1 cellular context compared by ENCODE assay signal in the genomic region with DNA sequence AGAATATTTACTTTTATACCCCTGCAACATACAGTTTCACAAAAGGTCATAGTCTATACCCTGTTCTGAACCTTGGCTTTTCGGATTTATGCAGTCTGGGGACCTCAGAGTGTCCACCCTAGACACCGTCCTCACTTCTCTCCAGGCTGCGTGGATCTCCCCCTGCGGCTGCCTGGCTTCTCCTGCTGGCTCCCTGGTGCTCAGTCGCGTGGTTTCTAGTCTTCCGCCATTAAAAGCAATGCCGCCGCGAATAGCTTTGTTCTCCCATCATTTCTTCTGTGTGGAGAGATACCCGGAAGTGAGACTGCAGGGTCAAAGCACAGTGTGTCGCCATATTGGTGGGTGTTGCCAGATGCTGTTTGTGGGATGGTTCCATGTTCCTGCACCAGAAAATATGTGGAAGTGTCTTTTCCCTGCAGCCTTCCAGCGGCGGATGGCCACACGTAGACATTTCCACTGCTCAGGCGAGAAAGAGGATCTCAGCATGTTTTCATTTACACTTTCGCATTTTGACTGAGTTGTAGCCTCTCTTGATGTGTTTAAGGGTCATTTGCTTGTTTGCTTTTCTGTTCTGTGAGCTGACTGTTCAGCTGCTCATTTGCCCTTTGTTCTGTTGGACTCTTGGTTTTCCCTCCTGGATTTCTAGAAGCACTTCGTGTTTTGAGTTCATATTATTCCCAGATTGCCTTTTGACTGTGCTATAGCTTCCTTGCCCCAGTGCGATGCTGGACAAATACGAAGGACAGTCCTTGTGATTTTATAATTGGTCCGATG.
A peak's percentile ranks its signal among the peaks of the same experiment; 100 is the strongest.
TF ChIP-seq lines count a peak whose summit lies in the region.

No MANE protein-coding gene starts in this region.

TF ChIP-seq in HepG2, 621 proteins besides CTCF, POLR2A, EP300 and RAD21 (continues in another document):
- peak; percentile 53; the same call in 1 of the 2 replicates for TF ChIP-seq PHF20 (CRISPR knock-in tag; IDR thresholded peaks at IDR 0.05)
- TF ChIP-seq NR2F2 (IDR thresholded peaks at IDR 0.05; ENCODE audit: borderline replicate concordance, low read depth), result peak; percentile 36; the same call in 1 of the 2 replicates
- TF ChIP-seq ZNF550 (CRISPR knock-in tag; IDR thresholded peaks at IDR 0.05; ENCODE audit: borderline replicate concordance), result 0 out of 2 replicates have a peak, but pooled peaks have one; percentile 76
- TF ChIP-seq, protein P1, sequence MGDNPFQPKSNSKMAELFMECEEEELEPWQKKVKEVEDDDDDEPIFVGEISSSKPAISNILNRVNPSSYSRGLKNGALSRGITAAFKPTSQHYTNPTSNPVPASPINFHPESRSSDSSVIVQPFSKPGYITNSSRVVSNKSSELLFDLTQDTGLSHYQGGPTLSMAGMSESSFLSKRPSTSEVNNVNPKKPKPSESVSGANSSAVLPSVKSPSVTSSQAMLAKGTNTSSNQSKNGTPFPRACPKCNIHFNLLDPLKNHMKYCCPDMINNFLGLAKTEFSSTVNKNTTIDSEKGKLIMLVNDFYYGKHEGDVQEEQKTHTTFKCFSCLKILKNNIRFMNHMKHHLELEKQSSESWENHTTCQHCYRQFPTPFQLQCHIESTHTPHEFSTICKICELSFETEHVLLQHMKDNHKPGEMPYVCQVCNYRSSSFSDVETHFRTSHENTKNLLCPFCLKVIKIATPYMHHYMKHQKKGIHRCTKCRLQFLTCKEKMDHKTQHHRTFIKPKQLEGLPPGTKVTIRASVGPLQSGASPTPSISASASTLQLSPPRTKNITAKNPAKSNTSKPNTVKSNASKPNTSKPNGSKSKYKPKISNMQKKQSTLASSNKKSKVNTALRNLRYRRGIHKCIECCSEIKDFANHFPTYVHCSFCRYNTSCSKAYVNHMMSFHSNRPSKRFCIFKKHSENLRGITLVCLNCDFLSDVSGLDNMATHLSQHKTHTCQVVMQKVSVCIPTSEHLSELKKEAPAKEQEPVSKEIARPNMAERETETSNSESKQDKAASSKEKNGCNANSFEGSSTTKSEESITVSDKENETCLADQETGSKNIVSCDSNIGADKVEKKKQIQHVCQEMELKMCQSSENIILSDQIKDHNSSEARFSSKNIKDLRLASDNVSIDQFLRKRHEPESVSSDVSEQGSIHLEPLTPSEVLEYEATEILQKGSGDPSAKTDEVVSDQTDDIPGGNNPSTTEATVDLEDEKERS (CRISPR knock-in tag; IDR thresholded peaks at IDR 0.05), result peak; percentile 72; the same call in 1 of the 2 replicates
- TF ChIP-seq MAFK (conservative IDR thresholded peaks at IDR 0.05 in 1 of 2, IDR thresholded peaks at IDR 0.05 in 1 of 2; ENCODE audit: low read length in 2 of 2), result 0 out of 4 replicates have a peak, but pooled peaks of 1 of the 2 experiments have one; percentile 1
- 0 out of 2 replicates have a peak, but pooled peaks have one; percentile 61 for TF ChIP-seq NAIF1 (CRISPR knock-in tag; IDR thresholded peaks at IDR 0.05; ENCODE audit: borderline replicate concordance)
- peak; percentile 50; the same call in 1 of the 2 replicates for TF ChIP-seq IRF2 (CRISPR knock-in tag; IDR thresholded peaks at IDR 0.05)
- TF ChIP-seq, protein P2, sequence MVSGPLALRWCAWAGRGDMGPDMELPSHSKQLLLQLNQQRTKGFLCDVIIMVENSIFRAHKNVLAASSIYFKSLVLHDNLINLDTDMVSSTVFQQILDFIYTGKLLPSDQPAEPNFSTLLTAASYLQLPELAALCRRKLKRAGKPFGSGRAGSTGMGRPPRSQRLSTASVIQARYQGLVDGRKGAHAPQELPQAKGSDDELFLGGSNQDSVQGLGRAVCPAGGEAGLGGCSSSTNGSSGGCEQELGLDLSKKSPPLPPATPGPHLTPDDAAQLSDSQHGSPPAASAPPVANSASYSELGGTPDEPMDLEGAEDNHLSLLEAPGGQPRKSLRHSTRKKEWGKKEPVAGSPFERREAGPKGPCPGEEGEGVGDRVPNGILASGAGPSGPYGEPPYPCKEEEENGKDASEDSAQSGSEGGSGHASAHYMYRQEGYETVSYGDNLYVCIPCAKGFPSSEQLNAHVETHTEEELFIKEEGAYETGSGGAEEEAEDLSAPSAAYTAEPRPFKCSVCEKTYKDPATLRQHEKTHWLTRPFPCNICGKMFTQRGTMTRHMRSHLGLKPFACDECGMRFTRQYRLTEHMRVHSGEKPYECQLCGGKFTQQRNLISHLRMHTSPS (CRISPR knock-in tag; IDR thresholded peaks at IDR 0.05; ENCODE audit: low read depth), result 0 out of 2 replicates have a peak, but pooled peaks have one; percentile 26
- no peak for TF ChIP-seq KDM1A (CRISPR knock-in tag; IDR thresholded peaks at IDR 0.05)
- TF ChIP-seq POGZ (CRISPR knock-in tag; IDR thresholded peaks at IDR 0.05), result peak; percentile 88
- TF ChIP-seq, protein P3, sequence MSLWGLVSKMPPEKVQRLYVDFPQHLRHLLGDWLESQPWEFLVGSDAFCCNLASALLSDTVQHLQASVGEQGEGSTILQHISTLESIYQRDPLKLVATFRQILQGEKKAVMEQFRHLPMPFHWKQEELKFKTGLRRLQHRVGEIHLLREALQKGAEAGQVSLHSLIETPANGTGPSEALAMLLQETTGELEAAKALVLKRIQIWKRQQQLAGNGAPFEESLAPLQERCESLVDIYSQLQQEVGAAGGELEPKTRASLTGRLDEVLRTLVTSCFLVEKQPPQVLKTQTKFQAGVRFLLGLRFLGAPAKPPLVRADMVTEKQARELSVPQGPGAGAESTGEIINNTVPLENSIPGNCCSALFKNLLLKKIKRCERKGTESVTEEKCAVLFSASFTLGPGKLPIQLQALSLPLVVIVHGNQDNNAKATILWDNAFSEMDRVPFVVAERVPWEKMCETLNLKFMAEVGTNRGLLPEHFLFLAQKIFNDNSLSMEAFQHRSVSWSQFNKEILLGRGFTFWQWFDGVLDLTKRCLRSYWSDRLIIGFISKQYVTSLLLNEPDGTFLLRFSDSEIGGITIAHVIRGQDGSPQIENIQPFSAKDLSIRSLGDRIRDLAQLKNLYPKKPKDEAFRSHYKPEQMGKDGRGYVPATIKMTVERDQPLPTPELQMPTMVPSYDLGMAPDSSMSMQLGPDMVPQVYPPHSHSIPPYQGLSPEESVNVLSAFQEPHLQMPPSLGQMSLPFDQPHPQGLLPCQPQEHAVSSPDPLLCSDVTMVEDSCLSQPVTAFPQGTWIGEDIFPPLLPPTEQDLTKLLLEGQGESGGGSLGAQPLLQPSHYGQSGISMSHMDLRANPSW (CRISPR knock-in tag; IDR thresholded peaks at IDR 0.05; ENCODE audit: borderline replicate concordance), result 0 out of 2 replicates have a peak, but pooled peaks have one; percentile 30
- peak; percentile 15; the same call in 1 of the 2 replicates for TF ChIP-seq KDM5A (IDR thresholded peaks at IDR 0.05; ENCODE audit: borderline replicate concordance, low read length)
- TF ChIP-seq, protein P4, sequence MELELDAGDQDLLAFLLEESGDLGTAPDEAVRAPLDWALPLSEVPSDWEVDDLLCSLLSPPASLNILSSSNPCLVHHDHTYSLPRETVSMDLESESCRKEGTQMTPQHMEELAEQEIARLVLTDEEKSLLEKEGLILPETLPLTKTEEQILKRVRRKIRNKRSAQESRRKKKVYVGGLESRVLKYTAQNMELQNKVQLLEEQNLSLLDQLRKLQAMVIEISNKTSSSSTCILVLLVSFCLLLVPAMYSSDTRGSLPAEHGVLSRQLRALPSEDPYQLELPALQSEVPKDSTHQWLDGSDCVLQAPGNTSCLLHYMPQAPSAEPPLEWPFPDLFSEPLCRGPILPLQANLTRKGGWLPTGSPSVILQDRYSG (CRISPR knock-in tag; IDR thresholded peaks at IDR 0.05), result no peak
- peak; percentile 91 for TF ChIP-seq ZNF124 (CRISPR knock-in tag; IDR thresholded peaks at IDR 0.05)
- peak; percentile 80; the same call in 1 of the 2 replicates for TF ChIP-seq ZNF564 (CRISPR knock-in tag; IDR thresholded peaks at IDR 0.05)
- 0 out of 2 replicates have a peak, but pooled peaks have one; percentile 39 for TF ChIP-seq SPEN (CRISPR knock-in tag; IDR thresholded peaks at IDR 0.05; ENCODE audit: low read depth)
- TF ChIP-seq, protein P5, sequence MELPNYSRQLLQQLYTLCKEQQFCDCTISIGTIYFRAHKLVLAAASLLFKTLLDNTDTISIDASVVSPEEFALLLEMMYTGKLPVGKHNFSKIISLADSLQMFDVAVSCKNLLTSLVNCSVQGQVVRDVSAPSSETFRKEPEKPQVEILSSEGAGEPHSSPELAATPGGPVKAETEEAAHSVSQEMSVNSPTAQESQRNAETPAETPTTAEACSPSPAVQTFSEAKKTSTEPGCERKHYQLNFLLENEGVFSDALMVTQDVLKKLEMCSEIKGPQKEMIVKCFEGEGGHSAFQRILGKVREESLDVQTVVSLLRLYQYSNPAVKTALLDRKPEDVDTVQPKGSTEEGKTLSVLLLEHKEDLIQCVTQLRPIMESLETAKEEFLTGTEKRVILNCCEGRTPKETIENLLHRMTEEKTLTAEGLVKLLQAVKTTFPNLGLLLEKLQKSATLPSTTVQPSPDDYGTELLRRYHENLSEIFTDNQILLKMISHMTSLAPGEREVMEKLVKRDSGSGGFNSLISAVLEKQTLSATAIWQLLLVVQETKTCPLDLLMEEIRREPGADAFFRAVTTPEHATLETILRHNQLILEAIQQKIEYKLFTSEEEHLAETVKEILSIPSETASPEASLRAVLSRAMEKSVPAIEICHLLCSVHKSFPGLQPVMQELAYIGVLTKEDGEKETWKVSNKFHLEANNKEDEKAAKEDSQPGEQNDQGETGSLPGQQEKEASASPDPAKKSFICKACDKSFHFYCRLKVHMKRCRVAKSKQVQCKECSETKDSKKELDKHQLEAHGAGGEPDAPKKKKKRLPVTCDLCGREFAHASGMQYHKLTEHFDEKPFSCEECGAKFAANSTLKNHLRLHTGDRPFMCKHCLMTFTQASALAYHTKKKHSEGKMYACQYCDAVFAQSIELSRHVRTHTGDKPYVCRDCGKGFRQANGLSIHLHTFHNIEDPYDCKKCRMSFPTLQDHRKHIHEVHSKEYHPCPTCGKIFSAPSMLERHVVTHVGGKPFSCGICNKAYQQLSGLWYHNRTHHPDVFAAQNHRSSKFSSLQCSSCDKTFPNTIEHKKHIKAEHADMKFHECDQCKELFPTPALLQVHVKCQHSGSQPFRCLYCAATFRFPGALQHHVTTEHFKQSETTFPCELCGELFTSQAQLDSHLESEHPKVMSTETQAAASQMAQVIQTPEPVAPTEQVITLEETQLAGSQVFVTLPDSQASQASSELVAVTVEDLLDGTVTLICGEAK (IDR thresholded peaks at IDR 0.05), result no peak
- TF ChIP-seq, protein P5 (CRISPR knock-in tag; IDR thresholded peaks at IDR 0.05), result 0 out of 2 replicates have a peak, but pooled peaks have one; percentile 15
- TF ChIP-seq, protein P6, sequence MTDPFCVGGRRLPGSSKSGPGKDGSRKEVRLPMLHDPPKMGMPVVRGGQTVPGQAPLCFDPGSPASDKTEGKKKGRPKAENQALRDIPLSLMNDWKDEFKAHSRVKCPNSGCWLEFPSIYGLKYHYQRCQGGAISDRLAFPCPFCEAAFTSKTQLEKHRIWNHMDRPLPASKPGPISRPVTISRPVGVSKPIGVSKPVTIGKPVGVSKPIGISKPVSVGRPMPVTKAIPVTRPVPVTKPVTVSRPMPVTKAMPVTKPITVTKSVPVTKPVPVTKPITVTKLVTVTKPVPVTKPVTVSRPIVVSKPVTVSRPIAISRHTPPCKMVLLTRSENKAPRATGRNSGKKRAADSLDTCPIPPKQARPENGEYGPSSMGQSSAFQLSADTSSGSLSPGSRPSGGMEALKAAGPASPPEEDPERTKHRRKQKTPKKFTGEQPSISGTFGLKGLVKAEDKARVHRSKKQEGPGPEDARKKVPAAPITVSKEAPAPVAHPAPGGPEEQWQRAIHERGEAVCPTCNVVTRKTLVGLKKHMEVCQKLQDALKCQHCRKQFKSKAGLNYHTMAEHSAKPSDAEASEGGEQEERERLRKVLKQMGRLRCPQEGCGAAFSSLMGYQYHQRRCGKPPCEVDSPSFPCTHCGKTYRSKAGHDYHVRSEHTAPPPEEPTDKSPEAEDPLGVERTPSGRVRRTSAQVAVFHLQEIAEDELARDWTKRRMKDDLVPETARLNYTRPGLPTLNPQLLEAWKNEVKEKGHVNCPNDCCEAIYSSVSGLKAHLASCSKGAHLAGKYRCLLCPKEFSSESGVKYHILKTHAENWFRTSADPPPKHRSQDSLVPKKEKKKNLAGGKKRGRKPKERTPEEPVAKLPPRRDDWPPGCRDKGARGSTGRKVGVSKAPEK (CRISPR knock-in tag; IDR thresholded peaks at IDR 0.05; ENCODE audit: borderline replicate concordance), result 0 out of 2 replicates have a peak, but pooled peaks have one; percentile 26
- no peak for TF ChIP-seq CREB1 (IDR thresholded peaks at IDR 0.05)
- TF ChIP-seq CREB1 (CRISPR knock-in tag; IDR thresholded peaks at IDR 0.05), result peak; percentile 56; the same call in 1 of the 2 replicates
- TF ChIP-seq ATF1 (CRISPR knock-in tag; IDR thresholded peaks at IDR 0.05), result peak; percentile 60; the same call in 1 of the 2 replicates
- TF ChIP-seq RXRB (CRISPR knock-in tag; IDR thresholded peaks at IDR 0.05; ENCODE audit: borderline replicate concordance), result peak; percentile 86
- TF ChIP-seq GPN1 (CRISPR knock-in tag; IDR thresholded peaks at IDR 0.05; ENCODE audit: borderline replicate concordance), result 0 out of 2 replicates have a peak, but pooled peaks have one; percentile 11
- TF ChIP-seq ZNF670 (CRISPR knock-in tag; IDR thresholded peaks at IDR 0.05; ENCODE audit: borderline replicate concordance), result peak; percentile 80; the same call in 1 of the 2 replicates
- peak; percentile 65; the same call in 1 of the 2 replicates for TF ChIP-seq KAT7 (CRISPR knock-in tag; IDR thresholded peaks at IDR 0.05; ENCODE audit: borderline replicate concordance)
- TF ChIP-seq ZNF292 (CRISPR knock-in tag; IDR thresholded peaks at IDR 0.05; ENCODE audit: borderline replicate concordance, low read depth), result peak; percentile 91; the same call in 1 of the 2 replicates
- TF ChIP-seq ZNF619 (CRISPR knock-in tag; IDR thresholded peaks at IDR 0.05), result peak; percentile 69; the same call in 1 of the 2 replicates
- TF ChIP-seq EHMT2 (IDR thresholded peaks at IDR 0.05; ENCODE audit: borderline replicate concordance, low read depth, low read length), result peak; percentile 82
- TF ChIP-seq ZNF605 (CRISPR knock-in tag; IDR thresholded peaks at IDR 0.05), result peak; percentile 54; the same call in 1 of the 2 replicates
- TF ChIP-seq NR2C2 (CRISPR knock-in tag; IDR thresholded peaks at IDR 0.05; ENCODE audit: borderline replicate concordance), result peak; percentile 77
